ENCODE assay signal across 8 cellular contexts in the genomic region with DNA sequence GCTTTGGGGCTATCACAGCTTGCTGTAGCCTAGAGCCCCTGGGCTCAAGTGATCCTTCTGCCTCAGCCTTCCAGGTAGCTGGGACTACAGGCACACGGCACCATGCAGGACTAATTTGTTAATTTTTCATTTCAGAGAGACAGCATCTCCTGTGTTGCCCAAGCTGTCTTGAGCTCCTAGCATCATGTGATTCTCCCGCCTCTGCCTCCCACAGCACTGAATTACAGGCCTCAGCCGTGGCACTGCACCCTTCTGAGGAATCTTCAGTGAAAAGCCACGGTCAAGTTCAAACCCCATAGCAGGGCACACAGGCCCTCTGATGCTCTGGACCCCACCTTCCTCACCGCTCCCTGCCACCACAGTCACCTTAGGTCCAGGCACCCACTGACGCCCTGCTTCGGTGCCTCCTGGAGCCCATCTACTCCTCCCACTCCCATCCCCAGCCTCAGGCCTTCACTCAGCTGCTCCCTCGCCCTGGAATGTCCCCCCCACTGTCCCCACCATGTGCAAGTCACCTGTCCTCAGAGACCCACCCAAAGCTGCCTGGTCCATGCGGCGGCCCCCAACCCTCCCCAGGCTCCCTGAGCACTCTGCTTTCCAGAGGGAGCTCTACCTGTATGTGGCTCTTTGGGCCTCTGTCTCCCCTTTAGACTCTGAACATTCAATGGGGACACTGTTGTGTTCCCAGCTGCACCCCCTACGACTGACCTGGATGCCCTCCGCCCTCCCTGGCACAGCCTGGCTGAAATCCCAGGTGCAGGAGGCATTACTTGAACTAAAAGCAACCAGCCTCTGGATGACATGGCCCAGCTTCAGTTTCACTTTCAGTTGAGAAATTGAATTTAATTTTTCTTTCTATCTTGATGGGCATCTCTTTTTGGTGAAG. TPM values are rescaled to one million over a fixed set of nuclear protein-coding genes. Genes with fewer than 3 reads are reported as not detected.
DNase-seq lines count a peak whose midpoint lies in the region; ATAC-seq, FAIRE-seq and TF ChIP-seq lines count a peak whose summit lies in the region.

No MANE protein-coding gene starts in this region.

- intact Hi-C loops in left ventricle myocardium inferior (cut with micrococcal nuclease) (no loop called here), cardiac septum (cut with DNase I) (loop anchor here (5.0 to 10.0 kb wide), 3 partner anchors 35 to 93 kb away; a partner anchor contains a TSS), kidney (cut with DNase I) (no loop called here)

- peak overlapping the region; percentile 93 for H3K27ac ChIP-seq in left ventricle myocardium inferior (replicated peaks)
- H3K27ac ChIP-seq in kidney (ENCODE audit: low read depth in 2 of 2, low read length in 2 of 2) = peak overlapping the region; percentile 54 to 96

- no peaks in the 10 kb centered on the region for H3K27me3 ChIP-seq in left ventricle myocardium inferior (ENCODE audit: low read depth)

- H3K27ac Mint-ChIP-seq in activated naive CD8-positive, alpha-beta T cell treated with anti-CD3 and anti-CD28 coated beads for 36 hours = peak overlapping the region; percentile 97
- peak overlapping the region; percentile 90 to 98 for H3K27ac Mint-ChIP-seq in stimulated activated naive CD8-positive, alpha-beta T cell treated with anti-CD3 and anti-CD28 coated beads, Interleukin-15, amount 100 ng/mL, for 72 hours

- H3K4me3 Mint-ChIP-seq in activated naive CD8-positive, alpha-beta T cell treated with anti-CD3 and anti-CD28 coated beads for 36 hours = peak overlapping the region; percentile 86
- peak overlapping the region; percentile 88 to 94 for H3K4me3 Mint-ChIP-seq in stimulated activated naive CD8-positive, alpha-beta T cell treated with anti-CD3 and anti-CD28 coated beads, Interleukin-15, amount 100 ng/mL, for 72 hours

- no peaks in the 10 kb centered on the region for H3K27me3 Mint-ChIP-seq in activated naive CD8-positive, alpha-beta T cell treated with anti-CD3 and anti-CD28 coated beads for 36 hours
- H3K27me3 Mint-ChIP-seq in stimulated activated naive CD8-positive, alpha-beta T cell treated with anti-CD3 and anti-CD28 coated beads, Interleukin-15, amount 100 ng/mL, for 72 hours = no peaks in the 10 kb centered on the region

- peaks cover 6% of the 10 kb centered on the region for H3K9me3 Mint-ChIP-seq in activated naive CD8-positive, alpha-beta T cell treated with anti-CD3 and anti-CD28 coated beads for 36 hours
- H3K9me3 Mint-ChIP-seq in stimulated activated naive CD8-positive, alpha-beta T cell treated with anti-CD3 and anti-CD28 coated beads, Interleukin-15, amount 100 ng/mL, for 72 hours = peaks cover 11 to 14% of the 10 kb centered on the region in 2 donors

- H3K9me3 ChIP-seq in left ventricle myocardium inferior (replicated peaks) (no peaks in the 10 kb centered on the region), kidney (ENCODE audit: control insufficient read depth in 1 of 2, low read length in 2 of 2) (no peaks in the 10 kb centered on the region)

- H3K4me1 ChIP-seq in left ventricle myocardium inferior = peaks cover 68% of the 10 kb centered on the region
- peaks cover 9 to 18% of the 10 kb centered on the region in 2 donors for H3K4me1 ChIP-seq in kidney (ENCODE audit: control insufficient read depth in 1 of 2, insufficient read depth in 1 of 2, low read depth in 1 of 2, low read length in 2 of 2)

- no peak for FAIRE-seq in kidney (lab: Jason Lieb, UNC)

- DNase-seq in left ventricle myocardium inferior (no peak), cardiac septum (ENCODE audit: low spot score) (no peak), kidney (no peak), AG08395 (ENCODE audit: low spot score) (no peak)
- no peak for DNase-seq in activated naive CD8-positive, alpha-beta T cell treated with anti-CD3 and anti-CD28 coated beads for 36 hours
- no peak for DNase-seq in stimulated activated naive CD8-positive, alpha-beta T cell treated with anti-CD3 and anti-CD28 coated beads, Interleukin-15, amount 100 ng/mL, for 72 hours

- peak; percentile 5 for ATAC-seq in stimulated activated naive CD8-positive, alpha-beta T cell treated with anti-CD3 and anti-CD28 coated beads, Interleukin-15, amount 100 ng/mL, for 72 hours
- ATAC-seq in HG02610 (IDR thresholded peaks at IDR 0.05; ENCODE audit: unreplicated experiment) (no peak), HG02970 (IDR thresholded peaks at IDR 0.05; ENCODE audit: low FRiP score, unreplicated experiment) (no peak)

- peaks cover 52% of the 10 kb centered on the region for H3K36me3 Mint-ChIP-seq in activated naive CD8-positive, alpha-beta T cell treated with anti-CD3 and anti-CD28 coated beads for 36 hours

- H3K9ac ChIP-seq in kidney (ENCODE audit: low read length in 2 of 2) = peak overlapping the region; percentile 44 to 97

- peaks cover 15% of the 10 kb centered on the region for H3K36me3 ChIP-seq in left ventricle myocardium inferior
- H3K36me3 ChIP-seq in kidney (ENCODE audit: control insufficient read depth in 1 of 2, insufficient read depth in 2 of 2, low read length in 2 of 2) = peaks cover 2 to 4% of the 10 kb centered on the region in 2 donors

- H3K4me3 ChIP-seq in left ventricle myocardium inferior (peak overlapping the region; percentile 74), kidney (ENCODE audit: low read length in 2 of 2) (peak overlapping the region; percentile 99)

- peaks cover 55% of the 10 kb centered on the region for H3K4me1 Mint-ChIP-seq in activated naive CD8-positive, alpha-beta T cell treated with anti-CD3 and anti-CD28 coated beads for 36 hours
- H3K4me1 Mint-ChIP-seq in stimulated activated naive CD8-positive, alpha-beta T cell treated with anti-CD3 and anti-CD28 coated beads, Interleukin-15, amount 100 ng/mL, for 72 hours = peaks cover 63% of the 10 kb centered on the region

- no peak for TF ChIP-seq CTCF in left ventricle myocardium inferior (IDR thresholded peaks at IDR 0.05; ENCODE audit: borderline replicate concordance)
- TF ChIP-seq CTCF in kidney (IDR thresholded peaks at IDR 0.05; ENCODE audit: borderline replicate concordance, extremely low read depth, insufficient read depth) = no peak

RNA-seq across cellular contexts. Expression of a gene that starts 1.6 kb away (rescaled TPM):
- 69.6 TPM for total RNA-seq in left ventricle myocardium inferior
- total RNA-seq in cardiac septum = 47.9 TPM
- 10 to 100 TPM; 54.3 to 57.0 TPM for total RNA-seq in activated naive CD8-positive, alpha-beta T cell treated with anti-CD3 and anti-CD28 coated beads for 36 hours
- total RNA-seq in kidney = 48.8 TPM
- polyA plus RNA-seq in kidney (ENCODE audit: insufficient read depth, low read depth, low replicate concordance) = 34.8 TPM

RNA-seq across cellular contexts. Expression of a gene that starts 15.2 kb away (rescaled TPM):
- total RNA-seq in left ventricle myocardium inferior (15.2 TPM), cardiac septum (25.6 TPM), kidney (160 TPM)
- total RNA-seq in activated naive CD8-positive, alpha-beta T cell treated with anti-CD3 and anti-CD28 coated beads for 36 hours = 10 to 100 TPM; 17.6 to 19.3 TPM
- polyA plus RNA-seq in kidney (ENCODE audit: insufficient read depth, low read depth, low replicate concordance) = 51.8 TPM

RNA-seq across cellular contexts. Expression of a gene that starts 36.1 kb away (rescaled TPM):
- total RNA-seq in left ventricle myocardium inferior (4.7 TPM), cardiac septum (6.1 TPM), kidney (8.7 TPM)
- under 1 TPM; 0.70 to 0.95 TPM for total RNA-seq in activated naive CD8-positive, alpha-beta T cell treated with anti-CD3 and anti-CD28 coated beads for 36 hours
- polyA plus RNA-seq in kidney (ENCODE audit: insufficient read depth, low read depth, low replicate concordance) = 6.1 TPM
